ENCODE assay signal across 1 cellular context in the genomic region with DNA sequence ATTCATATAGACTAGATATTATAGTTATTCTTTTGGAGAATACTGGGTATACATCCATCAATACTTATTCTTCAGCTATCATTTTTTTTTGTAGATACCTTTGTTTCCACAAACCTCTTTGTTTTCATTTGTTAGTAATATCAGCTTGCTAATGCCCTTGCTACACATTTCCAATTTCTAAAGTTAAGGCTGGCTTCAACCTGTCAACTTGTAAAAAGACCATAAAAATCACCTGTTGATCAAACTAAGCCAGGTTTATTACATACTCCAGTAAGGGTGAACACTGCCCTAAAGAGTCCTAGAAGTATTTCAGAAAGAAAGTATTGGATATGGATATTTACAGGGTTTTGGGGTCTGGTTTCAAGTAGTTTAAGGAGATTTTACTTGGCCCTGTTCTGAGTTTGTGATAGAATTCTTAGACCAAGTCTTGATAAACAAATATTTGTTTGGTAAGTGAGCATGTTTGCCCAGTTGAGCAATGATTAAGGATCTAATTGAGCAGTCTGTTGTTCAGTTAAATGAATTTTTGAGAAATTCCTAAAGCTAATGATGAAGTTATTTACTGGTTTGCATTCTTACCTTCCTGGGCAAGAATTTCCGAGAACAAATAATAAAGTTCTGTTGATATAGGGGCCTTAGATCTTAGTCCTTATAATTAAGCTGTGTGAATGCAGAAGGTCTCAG.
TF ChIP-seq lines count a peak whose summit lies in the region.

No MANE protein-coding gene starts in this region.

TF ChIP-seq in HepG2, 621 proteins besides CTCF, POLR2A, EP300 and RAD21 (continued from another document and continues in another):
- TF ChIP-seq WIZ (CRISPR knock-in tag; IDR thresholded peaks at IDR 0.05) (no peak), ZSCAN25 (CRISPR knock-in tag; IDR thresholded peaks at IDR 0.05) (no peak), HNF4G (IDR thresholded peaks at IDR 0.05; ENCODE audit: borderline replicate concordance, low read depth, low read length) (no peak), HNF4G (CRISPR knock-in tag; IDR thresholded peaks at IDR 0.05; ENCODE audit: borderline replicate concordance, low read depth) (no peak), HDAC2 (CRISPR knock-in tag; IDR thresholded peaks at IDR 0.05) (no peak), ZNF780A (CRISPR knock-in tag; IDR thresholded peaks at IDR 0.05) (no peak), EED (CRISPR knock-in tag; IDR thresholded peaks at IDR 0.05) (no peak), RFX3 (CRISPR knock-in tag; IDR thresholded peaks at IDR 0.05) (no peak), TFE3 (CRISPR knock-in tag; IDR thresholded peaks at IDR 0.05) (no peak), GABPA (IDR thresholded peaks at IDR 0.05; ENCODE audit: low read depth, low read length) (no peak), GABPA (CRISPR knock-in tag; IDR thresholded peaks at IDR 0.05; ENCODE audit: low read depth) (no peak), FLYWCH1 (CRISPR knock-in tag; IDR thresholded peaks at IDR 0.05) (no peak), ZBTB39 (CRISPR knock-in tag; IDR thresholded peaks at IDR 0.05) (no peak), MXD3 (CRISPR knock-in tag; IDR thresholded peaks at IDR 0.05) (no peak), ZNF607 (CRISPR knock-in tag; IDR thresholded peaks at IDR 0.05; ENCODE audit: borderline replicate concordance) (no peak), ZFP37 (CRISPR knock-in tag; IDR thresholded peaks at IDR 0.05; ENCODE audit: borderline replicate concordance) (no peak), GATA4 (IDR thresholded peaks at IDR 0.05; ENCODE audit: borderline replicate concordance, low read depth) (no peak), ZNF558 (CRISPR knock-in tag; IDR thresholded peaks at IDR 0.05; ENCODE audit: borderline replicate concordance) (no peak), THAP9 (CRISPR knock-in tag; IDR thresholded peaks at IDR 0.05; ENCODE audit: borderline replicate concordance) (no peak), ZNF414 (CRISPR knock-in tag; IDR thresholded peaks at IDR 0.05) (no peak), RBAK (CRISPR knock-in tag; IDR thresholded peaks at IDR 0.05) (no peak), ZNF230 (CRISPR knock-in tag; IDR thresholded peaks at IDR 0.05) (no peak), HOXD1 (CRISPR knock-in tag; IDR thresholded peaks at IDR 0.05) (no peak), GATAD2A (CRISPR knock-in tag; IDR thresholded peaks at IDR 0.05) (peak; percentile 62), ZMYM3 (CRISPR knock-in tag; IDR thresholded peaks at IDR 0.05) (no peak), BRCA1 (CRISPR knock-in tag; IDR thresholded peaks at IDR 0.05) (no peak), ARID2 (CRISPR knock-in tag; IDR thresholded peaks at IDR 0.05; ENCODE audit: borderline replicate concordance) (no peak), ZNF382 (CRISPR knock-in tag; IDR thresholded peaks at IDR 0.05; ENCODE audit: borderline replicate concordance) (no peak), SOX13 (IDR thresholded peaks at IDR 0.05) (no peak), SOX13 (CRISPR knock-in tag; conservative IDR thresholded peaks at IDR 0.05 in 1 of 2, IDR thresholded peaks at IDR 0.05 in 1 of 2) (peak in 1 of 2 experiments; percentile 49; a peak in 1 of 4 replicates)
- TF ChIP-seq, protein P1, sequence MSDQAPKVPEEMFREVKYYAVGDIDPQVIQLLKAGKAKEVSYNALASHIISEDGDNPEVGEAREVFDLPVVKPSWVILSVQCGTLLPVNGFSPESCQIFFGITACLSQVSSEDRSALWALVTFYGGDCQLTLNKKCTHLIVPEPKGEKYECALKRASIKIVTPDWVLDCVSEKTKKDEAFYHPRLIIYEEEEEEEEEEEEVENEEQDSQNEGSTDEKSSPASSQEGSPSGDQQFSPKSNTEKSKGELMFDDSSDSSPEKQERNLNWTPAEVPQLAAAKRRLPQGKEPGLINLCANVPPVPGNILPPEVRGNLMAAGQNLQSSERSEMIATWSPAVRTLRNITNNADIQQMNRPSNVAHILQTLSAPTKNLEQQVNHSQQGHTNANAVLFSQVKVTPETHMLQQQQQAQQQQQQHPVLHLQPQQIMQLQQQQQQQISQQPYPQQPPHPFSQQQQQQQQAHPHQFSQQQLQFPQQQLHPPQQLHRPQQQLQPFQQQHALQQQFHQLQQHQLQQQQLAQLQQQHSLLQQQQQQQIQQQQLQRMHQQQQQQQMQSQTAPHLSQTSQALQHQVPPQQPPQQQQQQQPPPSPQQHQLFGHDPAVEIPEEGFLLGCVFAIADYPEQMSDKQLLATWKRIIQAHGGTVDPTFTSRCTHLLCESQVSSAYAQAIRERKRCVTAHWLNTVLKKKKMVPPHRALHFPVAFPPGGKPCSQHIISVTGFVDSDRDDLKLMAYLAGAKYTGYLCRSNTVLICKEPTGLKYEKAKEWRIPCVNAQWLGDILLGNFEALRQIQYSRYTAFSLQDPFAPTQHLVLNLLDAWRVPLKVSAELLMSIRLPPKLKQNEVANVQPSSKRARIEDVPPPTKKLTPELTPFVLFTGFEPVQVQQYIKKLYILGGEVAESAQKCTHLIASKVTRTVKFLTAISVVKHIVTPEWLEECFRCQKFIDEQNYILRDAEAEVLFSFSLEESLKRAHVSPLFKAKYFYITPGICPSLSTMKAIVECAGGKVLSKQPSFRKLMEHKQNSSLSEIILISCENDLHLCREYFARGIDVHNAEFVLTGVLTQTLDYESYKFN (CRISPR knock-in tag; conservative IDR thresholded peaks at IDR 0.05) = no peak
- TF ChIP-seq, protein P2, sequence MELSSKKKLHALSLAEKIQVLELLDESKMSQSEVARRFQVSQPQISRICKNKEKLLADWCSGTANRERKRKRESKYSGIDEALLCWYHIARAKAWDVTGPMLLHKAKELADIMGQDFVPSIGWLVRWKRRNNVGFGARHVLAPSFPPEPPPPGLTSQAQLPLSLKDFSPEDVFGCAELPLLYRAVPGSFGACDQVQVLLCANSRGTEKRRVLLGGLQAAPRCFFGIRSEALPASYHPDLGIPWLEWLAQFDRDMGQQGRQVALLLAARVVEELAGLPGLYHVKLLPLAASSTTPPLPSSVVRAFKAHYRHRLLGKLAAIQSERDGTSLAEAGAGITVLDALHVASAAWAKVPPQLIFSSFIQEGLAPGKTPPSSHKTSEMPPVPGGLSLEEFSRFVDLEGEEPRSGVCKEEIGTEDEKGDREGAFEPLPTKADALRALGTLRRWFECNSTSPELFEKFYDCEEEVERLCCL (CRISPR knock-in tag; IDR thresholded peaks at IDR 0.05; ENCODE audit: borderline replicate concordance) = no peak
- TF ChIP-seq, protein P3, sequence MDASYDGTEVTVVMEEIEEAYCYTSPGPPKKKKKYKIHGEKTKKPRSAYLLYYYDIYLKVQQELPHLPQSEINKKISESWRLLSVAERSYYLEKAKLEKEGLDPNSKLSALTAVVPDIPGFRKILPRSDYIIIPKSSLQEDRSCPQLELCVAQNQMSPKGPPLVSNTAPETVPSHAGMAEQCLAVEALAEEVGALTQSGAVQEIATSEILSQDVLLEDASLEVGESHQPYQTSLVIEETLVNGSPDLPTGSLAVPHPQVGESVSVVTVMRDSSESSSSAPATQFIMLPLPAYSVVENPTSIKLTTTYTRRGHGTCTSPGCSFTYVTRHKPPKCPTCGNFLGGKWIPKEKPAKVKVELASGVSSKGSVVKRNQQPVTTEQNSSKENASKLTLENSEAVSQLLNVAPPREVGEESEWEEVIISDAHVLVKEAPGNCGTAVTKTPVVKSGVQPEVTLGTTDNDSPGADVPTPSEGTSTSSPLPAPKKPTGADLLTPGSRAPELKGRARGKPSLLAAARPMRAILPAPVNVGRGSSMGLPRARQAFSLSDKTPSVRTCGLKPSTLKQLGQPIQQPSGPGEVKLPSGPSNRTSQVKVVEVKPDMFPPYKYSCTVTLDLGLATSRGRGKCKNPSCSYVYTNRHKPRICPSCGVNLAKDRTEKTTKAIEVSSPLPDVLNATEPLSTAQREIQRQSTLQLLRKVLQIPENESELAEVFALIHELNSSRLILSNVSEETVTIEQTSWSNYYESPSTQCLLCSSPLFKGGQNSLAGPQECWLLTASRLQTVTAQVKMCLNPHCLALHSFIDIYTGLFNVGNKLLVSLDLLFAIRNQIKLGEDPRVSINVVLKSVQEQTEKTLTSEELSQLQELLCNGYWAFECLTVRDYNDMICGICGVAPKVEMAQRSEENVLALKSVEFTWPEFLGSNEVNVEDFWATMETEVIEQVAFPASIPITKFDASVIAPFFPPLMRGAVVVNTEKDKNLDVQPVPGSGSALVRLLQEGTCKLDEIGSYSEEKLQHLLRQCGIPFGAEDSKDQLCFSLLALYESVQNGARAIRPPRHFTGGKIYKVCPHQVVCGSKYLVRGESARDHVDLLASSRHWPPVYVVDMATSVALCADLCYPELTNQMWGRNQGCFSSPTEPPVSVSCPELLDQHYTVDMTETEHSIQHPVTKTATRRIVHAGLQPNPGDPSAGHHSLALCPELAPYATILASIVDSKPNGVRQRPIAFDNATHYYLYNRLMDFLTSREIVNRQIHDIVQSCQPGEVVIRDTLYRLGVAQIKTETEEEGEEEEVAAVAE (CRISPR knock-in tag; IDR thresholded peaks at IDR 0.05; ENCODE audit: borderline replicate concordance) = no peak
- TF ChIP-seq, protein P4, sequence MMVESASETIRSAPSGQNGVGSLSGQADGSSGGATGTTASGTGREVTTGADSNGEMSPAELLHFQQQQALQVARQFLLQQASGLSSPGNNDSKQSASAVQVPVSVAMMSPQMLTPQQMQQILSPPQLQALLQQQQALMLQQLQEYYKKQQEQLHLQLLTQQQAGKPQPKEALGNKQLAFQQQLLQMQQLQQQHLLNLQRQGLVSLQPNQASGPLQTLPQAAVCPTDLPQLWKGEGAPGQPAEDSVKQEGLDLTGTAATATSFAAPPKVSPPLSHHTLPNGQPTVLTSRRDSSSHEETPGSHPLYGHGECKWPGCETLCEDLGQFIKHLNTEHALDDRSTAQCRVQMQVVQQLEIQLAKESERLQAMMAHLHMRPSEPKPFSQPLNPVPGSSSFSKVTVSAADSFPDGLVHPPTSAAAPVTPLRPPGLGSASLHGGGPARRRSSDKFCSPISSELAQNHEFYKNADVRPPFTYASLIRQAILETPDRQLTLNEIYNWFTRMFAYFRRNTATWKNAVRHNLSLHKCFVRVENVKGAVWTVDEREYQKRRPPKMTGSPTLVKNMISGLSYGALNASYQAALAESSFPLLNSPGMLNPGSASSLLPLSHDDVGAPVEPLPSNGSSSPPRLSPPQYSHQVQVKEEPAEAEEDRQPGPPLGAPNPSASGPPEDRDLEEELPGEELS (CRISPR knock-in tag; IDR thresholded peaks at IDR 0.05) = peak; percentile 40; the same call in 1 of the 2 replicates
